8 cellular contexts compared by ENCODE assay signal in genomic region chr17:16415031-16415924, GRCh38. TPM values are rescaled to one million over a fixed set of nuclear protein-coding genes. Genes with fewer than 3 reads are reported as not detected.
DNase-seq lines count a peak whose midpoint lies in the region; ATAC-seq and TF ChIP-seq lines count a peak whose summit lies in the region.

Gene TRPV2 (plus strand): TSS chr17:16415571. CDS start chr17:16417669, 2,098 bp downstream.

- DNase-seq in Right ventricle myocardium inferior (ENCODE audit: missing footprints) (peak; percentile 76), cardiac septum (ENCODE audit: low spot score) (no peak), fibroblast of pulmonary artery (ENCODE audit: low read depth) (no peak), posterior vena cava (ENCODE audit: low spot score) (no peak), NCI-H187 (lab: John Stamatoyannopoulos, UW) (no peak), SK-N-DZ (ENCODE audit: low spot score) (no peak)
- DNase-seq in Jurkat, Clone E6-1 (ENCODE audit: low read depth, low spot score): no peak
- DNase-seq in activated CD8-positive, alpha-beta memory T cell treated with anti-CD3 and anti-CD28 coated beads, Interleukin-2, amount 10 ng/mL, durations not matched to agents 7 days and 5 days: peak; percentile 80

- no peaks in the 10 kb centered on the region for H3K27me3 Mint-ChIP-seq in activated CD8-positive, alpha-beta memory T cell treated with anti-CD3 and anti-CD28 coated beads, Interleukin-2, amount 10 ng/mL, durations not matched to agents 7 days and 5 days

- peak within 1 kb of the TSS; percentile 99 for H3K27ac Mint-ChIP-seq in activated CD8-positive, alpha-beta memory T cell treated with anti-CD3 and anti-CD28 coated beads, Interleukin-2, amount 10 ng/mL, durations not matched to agents 7 days and 5 days

- H3K4me1 Mint-ChIP-seq in activated CD8-positive, alpha-beta memory T cell treated with anti-CD3 and anti-CD28 coated beads, Interleukin-2, amount 10 ng/mL, durations not matched to agents 7 days and 5 days: peaks cover 51% of the 10 kb centered on the region

- H3K36me3 Mint-ChIP-seq in activated CD8-positive, alpha-beta memory T cell treated with anti-CD3 and anti-CD28 coated beads, Interleukin-2, amount 10 ng/mL, durations not matched to agents 7 days and 5 days: peaks cover 27% of the 10 kb centered on the region

- H3K4me3 ChIP-seq in Jurkat, Clone E6-1 (ENCODE audit: low read length): peak within 1 kb of the TSS; percentile 90
- H3K4me3 ChIP-seq in fibroblast of pulmonary artery (replicated peaks; ENCODE audit: low read depth, low read length): peak within 1 kb of the TSS; percentile 61

- peak within 1 kb of the TSS; percentile 98 for H3K4me3 Mint-ChIP-seq in activated CD8-positive, alpha-beta memory T cell treated with anti-CD3 and anti-CD28 coated beads, Interleukin-2, amount 10 ng/mL, durations not matched to agents 7 days and 5 days

- CTCF ChIA-PET in activated CD8-positive, alpha-beta memory T cell treated with anti-CD3 and anti-CD28 coated beads, Interleukin-2, amount 10 ng/mL, durations not matched to agents 7 days and 5 days (lab: Charles Lee): interaction anchor here (0.5 to 4.0 kb wide), 32 partner anchors 11 to 414 kb away, joined by 3 to 69 read pairs (median 4); partner anchors contain the start of genes CENPV and UBB

- intact Hi-C loops in Right ventricle myocardium inferior (cut with DNase I) (no loop called here), cardiac septum (cut with DNase I) (no loop called here), posterior vena cava (cut with DNase I) (no loop called here)

- ATAC-seq in Right ventricle myocardium inferior: no peak
- ATAC-seq in activated CD8-positive, alpha-beta memory T cell treated with anti-CD3 and anti-CD28 coated beads, Interleukin-2, amount 10 ng/mL, durations not matched to agents 7 days and 5 days: peak; percentile 45

- no peaks in the 10 kb centered on the region for H3K9me3 Mint-ChIP-seq in activated CD8-positive, alpha-beta memory T cell treated with anti-CD3 and anti-CD28 coated beads, Interleukin-2, amount 10 ng/mL, durations not matched to agents 7 days and 5 days (ENCODE audit: low read depth)

- TF ChIP-seq CTCF in fibroblast of pulmonary artery (IDR thresholded peaks at IDR 0.05; ENCODE audit: low read length, missing control alignments): peak; percentile 15

RNA-seq across cellular contexts. Expression of gene TRPV2, which starts in this region (rescaled TPM):
- total RNA-seq in Right ventricle myocardium inferior (11.2 TPM), cardiac septum (9.1 TPM), posterior vena cava (10 to 100 TPM; 35.7 to 40.8 TPM)
- 43.1 TPM for polyA plus RNA-seq in Jurkat, Clone E6-1 (2012; ENCODE audit: insufficient read depth, insufficient read length)
- 100 to 1,000 TPM; 124 to 129 TPM for total RNA-seq in activated CD8-positive, alpha-beta memory T cell treated with anti-CD3 and anti-CD28 coated beads, Interleukin-2, amount 10 ng/mL, durations not matched to agents 7 days and 5 days
- polyA plus RNA-seq in SK-N-DZ (2014; cell fraction: cytosol; rRNA removed): 1.1 and 2.8 TPM in 2 replicates
- 1.2 and 2.4 TPM in 2 replicates for polyA plus RNA-seq in SK-N-DZ (2014; cell fraction: nucleus; rRNA removed)

Comparison
In these comparisons a context has a peak if more than half of its experiments do, and no peak if none do; other contexts are left out.
1. DNase-seq: peak in Right ventricle myocardium inferior (single experiment) and activated CD8-positive, alpha-beta memory T cell treated with anti-CD3 and anti-CD28 coated beads, Interleukin-2, amount 10 ng/mL, durations not matched to agents 7 days and 5 days (single experiment); none in cardiac septum (single experiment), Jurkat, Clone E6-1 (single experiment), fibroblast of pulmonary artery (single experiment), posterior vena cava (single experiment), NCI-H187 (0 of 2) and SK-N-DZ (single experiment).